11 cellular contexts compared by ENCODE assay signal in the genomic region with DNA sequence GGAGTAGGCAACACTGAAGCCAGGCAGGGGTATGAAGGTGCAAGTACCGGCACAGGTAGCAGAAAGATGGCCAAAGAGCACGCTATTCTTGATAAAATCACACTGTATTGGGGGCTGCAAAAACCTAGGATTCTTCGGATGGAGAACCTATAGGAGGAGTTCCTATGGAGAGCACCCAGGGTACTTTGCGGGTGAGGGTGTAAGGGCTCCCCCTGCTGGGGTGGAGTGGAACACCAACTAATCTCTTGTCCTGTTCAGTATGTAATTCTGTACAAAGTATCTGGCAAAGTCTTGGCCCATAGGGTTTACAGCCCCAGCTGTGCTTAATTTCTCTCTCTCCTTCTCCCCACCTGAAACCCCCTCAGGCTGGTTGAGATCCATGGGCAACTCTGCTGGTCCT.
DNase-seq lines count a peak whose midpoint lies in the region; ATAC-seq and TF ChIP-seq lines count a peak whose summit lies in the region.
"Had no signal": no experiment of that assay in that cellular context is flagged by ENCODE, and none has a peak within 500 bp of the region (broad histone marks: within the 10 kb centered on the region; RNA-seq: fewer than 3 reads in every experiment).

No MANE protein-coding gene starts in this region.

- no peaks in the 10 kb centered on the region for H3K4me1 Mint-ChIP-seq in HFFc6 (ENCODE audit: low read depth)
- no peaks in the 10 kb centered on the region for H3K4me1 Mint-ChIP-seq in activated naive CD8-positive, alpha-beta T cell treated with anti-CD3 and anti-CD28 coated beads for 36 hours
- no peaks in the 10 kb centered on the region for H3K4me1 Mint-ChIP-seq in nephron progenitor cell

- H3K27ac Mint-ChIP-seq in HFFc6 (no peak overlapping the region), nephron progenitor cell (no peak overlapping the region)
- no peak overlapping the region for H3K27ac Mint-ChIP-seq in activated naive CD8-positive, alpha-beta T cell treated with anti-CD3 and anti-CD28 coated beads for 36 hours

- ATAC-seq in GM18870 (IDR thresholded peaks at IDR 0.05; ENCODE audit: unreplicated experiment) = no peak

- TF ChIP-seq CTCF in HFFc6 (IDR thresholded peaks at IDR 0.05) (peak; percentile 39), nephron progenitor cell (IDR thresholded peaks at IDR 0.05) (peak; percentile 40)

- DNase-seq in NCI-H345 (lab: John Stamatoyannopoulos, UW) (peak; percentile 5), NCI-H345 treated with DMSO at 0.1 percent for 48 hours (lab: John Stamatoyannopoulos, UW; ENCODE audit: unreplicated experiment) (no peak), HFFc6 (no peak), nephron progenitor cell (peak; percentile 30), NCI-H2171 treated with DMSO at 0.1 percent for 48 hours (lab: John Stamatoyannopoulos, UW) (no peak), NCI-H2171 (lab: John Stamatoyannopoulos, UW) (no peak)
- DNase-seq in activated naive CD8-positive, alpha-beta T cell treated with anti-CD3 and anti-CD28 coated beads for 36 hours = peak; percentile 20
- DNase-seq: dorsolateral prefrontal cortex, GOT3, NCI-H1436 had no signal

- H3K27me3 Mint-ChIP-seq in HFFc6 (ENCODE audit: insufficient read depth) (peaks cover 2% of the 10 kb centered on the region), nephron progenitor cell (ENCODE audit: low read depth, poor library complexity) (peaks cover 14% of the 10 kb centered on the region)
- peaks cover 3% of the 10 kb centered on the region for H3K27me3 Mint-ChIP-seq in activated naive CD8-positive, alpha-beta T cell treated with anti-CD3 and anti-CD28 coated beads for 36 hours

- peaks cover 7% of the 10 kb centered on the region; the same call in 1 of the 2 replicates for H3K36me3 Mint-ChIP-seq in HFFc6 (ENCODE audit: low read depth)
- no peaks in the 10 kb centered on the region for H3K36me3 Mint-ChIP-seq in activated naive CD8-positive, alpha-beta T cell treated with anti-CD3 and anti-CD28 coated beads for 36 hours
- no peaks in the 10 kb centered on the region for H3K36me3 Mint-ChIP-seq in nephron progenitor cell (ENCODE audit: low read depth)

- H3K4me3 Mint-ChIP-seq in HFFc6 (no peak overlapping the region), nephron progenitor cell (no peak overlapping the region)
- H3K4me3 Mint-ChIP-seq in activated naive CD8-positive, alpha-beta T cell treated with anti-CD3 and anti-CD28 coated beads for 36 hours = no peak overlapping the region

- peaks cover 40% of the 10 kb centered on the region for H3K9me3 Mint-ChIP-seq in HFFc6
- no peaks in the 10 kb centered on the region for H3K9me3 Mint-ChIP-seq in activated naive CD8-positive, alpha-beta T cell treated with anti-CD3 and anti-CD28 coated beads for 36 hours
- no peaks in the 10 kb centered on the region for H3K9me3 Mint-ChIP-seq in nephron progenitor cell

Comparison
In these comparisons a context has a peak if more than half of its experiments do, and no peak if none do; other contexts are left out.
1. DNase-seq: peak in NCI-H345 (single experiment), activated naive CD8-positive, alpha-beta T cell treated with anti-CD3 and anti-CD28 coated beads for 36 hours (single experiment) and nephron progenitor cell (single experiment); none in NCI-H345 treated with DMSO at 0.1 percent for 48 hours (single experiment), HFFc6 (single experiment), NCI-H2171 treated with DMSO at 0.1 percent for 48 hours (single experiment) and NCI-H2171 (single experiment).